Comparison of ENCODE assay signal across 8 cellular contexts in the genomic region with DNA sequence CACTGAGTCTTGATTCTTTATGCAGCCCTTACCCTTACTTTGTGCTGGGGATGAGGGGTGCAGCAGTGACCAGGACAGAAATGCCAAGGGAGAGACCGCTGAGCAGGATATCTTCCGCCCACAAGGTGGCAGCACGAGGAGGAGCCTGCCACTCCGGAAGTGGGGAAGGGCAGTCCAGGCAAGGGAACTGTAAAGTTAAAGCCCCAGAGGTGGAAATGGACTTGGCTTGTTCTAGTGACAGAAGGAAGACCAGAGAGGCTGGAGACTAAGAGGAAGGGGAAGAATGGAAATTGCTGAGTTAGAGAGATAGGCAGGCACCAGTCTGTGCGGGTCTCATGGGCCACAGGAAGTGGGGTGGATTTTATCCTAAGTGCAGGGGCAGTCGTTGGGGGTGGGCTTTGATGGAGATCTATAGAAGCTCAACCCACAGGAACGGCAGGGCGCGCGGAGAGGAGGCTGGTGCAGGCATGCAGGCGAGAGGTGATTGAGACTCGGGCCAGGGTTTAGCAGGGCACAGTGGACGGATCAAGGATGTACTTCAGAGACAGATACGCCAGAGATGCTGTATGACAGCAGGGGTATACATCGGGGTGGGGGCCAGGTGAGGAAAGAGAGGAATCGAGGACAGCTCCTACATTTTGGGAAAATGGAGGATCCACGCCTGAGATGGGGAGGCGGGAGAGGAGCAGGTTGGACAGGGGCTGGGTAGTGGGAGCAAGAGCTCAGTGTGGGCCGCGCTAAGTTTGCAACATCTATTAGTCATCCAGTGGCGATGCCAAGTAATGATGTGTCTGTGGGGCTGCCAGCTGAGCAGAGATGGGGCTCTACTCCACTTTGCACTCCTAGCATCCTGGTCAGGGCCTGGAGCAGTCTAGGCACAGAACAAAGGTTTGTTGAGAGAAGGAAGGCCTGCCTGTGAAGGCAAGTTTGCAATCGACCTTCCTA. TPM values are rescaled to one million over a fixed set of nuclear protein-coding genes. Genes with fewer than 3 reads are reported as not detected.
A peak's percentile ranks its signal among the peaks of the same experiment; 100 is the strongest.
DNase-seq lines count a peak whose midpoint lies in the region; ATAC-seq and TF ChIP-seq lines count a peak whose summit lies in the region.

No MANE protein-coding gene starts in this region.

- H3K9me3 ChIP-seq in DOHH2 (ENCODE audit: control insufficient read depth, insufficient read depth, low read length) (no peaks in the 10 kb centered on the region), esophagus (ENCODE audit: control insufficient read depth in 2 of 2, insufficient read depth in 1 of 2, low read depth in 1 of 2, low read length in 1 of 2) (no peaks in the 10 kb centered on the region), suprapubic skin (no peaks in the 10 kb centered on the region)

- H3K9me3 Mint-ChIP-seq in naive B cell: no peaks in the 10 kb centered on the region

- H3K36me3 ChIP-seq in DOHH2 (ENCODE audit: control insufficient read depth, low read length) (peaks cover 18% of the 10 kb centered on the region), esophagus (ENCODE audit: control insufficient read depth in 2 of 2, insufficient read depth in 2 of 2, low read length in 1 of 2) (peaks cover 0 to 6% of the 10 kb centered on the region in 2 donors), suprapubic skin (no peaks in the 10 kb centered on the region)

- DNase-seq in OCI-M1 (lab: John Stamatoyannopoulos, UW): peak; percentile 94
- DNase-seq in activated T-cell treated with anti-CD3 and anti-CD28 coated beads, Interleukin-2, amount 50 U/mL, for 1 hour: peak; percentile 74
- peak; percentile 71 for DNase-seq in naive B cell
- DNase-seq in suprapubic skin (ENCODE audit: low spot score in 2 of 2): peak in 1 of 2 donors; percentile 89

- peaks cover under 1 to 10% of the 10 kb centered on the region in 2 donors for H3K36me3 Mint-ChIP-seq in naive B cell

- H3K27ac ChIP-seq in DOHH2 (ENCODE audit: low read depth, low read length) (peak overlapping the region; percentile 33), esophagus (ENCODE audit: low read depth in 2 of 2, low read length in 1 of 2) (peak overlapping the region; percentile 86 to 98), suprapubic skin (peak overlapping the region; percentile 80)

- TF ChIP-seq EP300 in Ishikawa (IDR thresholded peaks at IDR 0.05; ENCODE audit: borderline replicate concordance) (no peak), suprapubic skin (IDR thresholded peaks at IDR 0.05) (no peak)

- peak; percentile 97 for TF ChIP-seq CTCF in DOHH2 (IDR thresholded peaks at IDR 0.05; ENCODE audit: low read depth, low read length, poor library complexity, severe bottlenecking)
- TF ChIP-seq CTCF in suprapubic skin (IDR thresholded peaks at IDR 0.05): peak; percentile 61 to 88

- no peaks in the 10 kb centered on the region for H4K20me1 ChIP-seq in DOHH2 (ENCODE audit: control insufficient read depth, insufficient read depth, low read depth, low read length)

- H3K4me3 ChIP-seq in DOHH2 (ENCODE audit: low read length): peak overlapping the region; percentile 53
- no peak overlapping the region for H3K4me3 ChIP-seq in esophagus (ENCODE audit: low read depth in 1 of 2, low read length in 2 of 2)
- no peak overlapping the region for H3K4me3 ChIP-seq in suprapubic skin

- peaks cover 14% of the 10 kb centered on the region for H3F3A ChIP-seq in DOHH2 (ENCODE audit: control insufficient read depth, insufficient read depth)

- peak overlapping the region in 4 of 6 donors; percentile 41 to 88 (median 63) for H3K27ac Mint-ChIP-seq in naive B cell

- peak; percentile 74 for TF ChIP-seq RAD21 in Ishikawa (IDR thresholded peaks at IDR 0.05; ENCODE audit: low read depth)

- ATAC-seq in naive B cell (ENCODE audit: low read depth in 2 of 2): peak; percentile 42 to 48
- no peak for ATAC-seq in GM19035 (IDR thresholded peaks at IDR 0.05; ENCODE audit: unreplicated experiment)

- H3K4me1 Mint-ChIP-seq in naive B cell: peaks cover 38 to 55% (median 44%) of the 10 kb centered on the region in 3 donors

- peaks cover 0 to 7% (median 4%) of the 10 kb centered on the region in 3 donors for H3K27me3 Mint-ChIP-seq in naive B cell

- H3K4me1 ChIP-seq in DOHH2 (ENCODE audit: control insufficient read depth, low read length): peaks cover 44% of the 10 kb centered on the region
- peaks cover 11 to 36% of the 10 kb centered on the region in 2 donors for H3K4me1 ChIP-seq in esophagus (ENCODE audit: control insufficient read depth in 2 of 2, insufficient read depth in 2 of 2, low read length in 1 of 2)
- H3K4me1 ChIP-seq in suprapubic skin: peaks cover 65% of the 10 kb centered on the region

- H3K27me3 ChIP-seq in DOHH2 (ENCODE audit: control insufficient read depth, low read length) (no peaks in the 10 kb centered on the region), esophagus (ENCODE audit: control insufficient read depth in 1 of 2, insufficient read depth in 2 of 2, low read length in 2 of 2) (no peaks in the 10 kb centered on the region), suprapubic skin (no peaks in the 10 kb centered on the region)

- peaks cover 22% of the 10 kb centered on the region for H3K79me2 ChIP-seq in DOHH2 (ENCODE audit: control insufficient read depth, low read length)

- peak overlapping the region; percentile 60 to 92 (median 78) for H3K4me3 Mint-ChIP-seq in naive B cell

- TF ChIP-seq POLR2A in suprapubic skin (IDR thresholded peaks at IDR 0.05): no peak

- 27 to 30% methylated on average over 22 of the region's 22 CpGs for WGBS in esophagus, 2 donors
- 31% methylated on average over 22 of the region's 22 CpGs for WGBS in suprapubic skin

- H3K4me2 ChIP-seq in DOHH2 (ENCODE audit: low read length): peak overlapping the region; percentile 65

- no peaks in the 10 kb centered on the region for H3K9me2 ChIP-seq in DOHH2 (replicated peaks; ENCODE audit: control insufficient read depth, low read length)

TF ChIP-seq in Ishikawa, 13 proteins besides CTCF, POLR2A, EP300 and RAD21:
- TF ChIP-seq NFIC (IDR thresholded peaks at IDR 0.05): no peak
- TF ChIP-seq, protein P1, sequence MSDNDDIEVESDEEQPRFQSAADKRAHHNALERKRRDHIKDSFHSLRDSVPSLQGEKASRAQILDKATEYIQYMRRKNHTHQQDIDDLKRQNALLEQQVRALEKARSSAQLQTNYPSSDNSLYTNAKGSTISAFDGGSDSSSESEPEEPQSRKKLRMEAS (IDR thresholded peaks at IDR 0.05): peak; percentile 46
- peak; percentile 64 for TF ChIP-seq TEAD4 (IDR thresholded peaks at IDR 0.05)
- no peak for TF ChIP-seq YY1 (IDR thresholded peaks at IDR 0.05; ENCODE audit: low read depth)

RNA-seq across cellular contexts. Expression of a gene that starts 3.3 kb away (rescaled TPM):
- polyA plus RNA-seq in esophagus: 10 to 100 TPM; 62.4 to 74.2 TPM
- 10 to 100 TPM; 17.9 to 63.4 (median 31.7) TPM for polyA plus RNA-seq in naive B cell (ENCODE audit: low read depth in 6 of 6)
- total RNA-seq in suprapubic skin: 100 to 1,000 TPM in 2 of 4 donors, 10 to 100 TPM in 2; 84.3 to 157 (median 105) TPM

RNA-seq across cellular contexts. Expression of a gene that starts 26.1 kb away (rescaled TPM):
- 10 to 100 TPM; 36.8 to 87.3 TPM for polyA plus RNA-seq in esophagus
- polyA plus RNA-seq in naive B cell (ENCODE audit: low read depth in 6 of 6): 10 to 100 TPM in 2 of 6 donors, 1 to 10 TPM in 4; 3.5 to 18.4 (median 8.4) TPM
- total RNA-seq in suprapubic skin: 100 to 1,000 TPM in 1 of 4 donors, 10 to 100 TPM in 3; 55.7 to 154 (median 77.2) TPM

RNA-seq across cellular contexts. Expression of a gene that starts 40.3 kb away (rescaled TPM):
- polyA plus RNA-seq in esophagus: 10 to 100 TPM; 38.6 to 55.6 TPM
- under 1 TPM in 1 of 6 donors, not detected in 5; 0.18 TPM for polyA plus RNA-seq in naive B cell (ENCODE audit: low read depth in 6 of 6)
- total RNA-seq in suprapubic skin: 100 to 1,000 TPM in 1 of 4 donors, 10 to 100 TPM in 3; 49.4 to 107 (median 63.9) TPM

Comparison
In these comparisons a context has a peak if more than half of its experiments do, and no peak if none do; other contexts are left out.
1. H3K27ac ChIP-seq: peak in every context shown above with its lines; median percentile 92 in esophagus; 80 in suprapubic skin; 33 in DOHH2.
2. RNA of a gene that starts 40.3 kb away (polyA plus RNA-seq): 38.6 to 55.6 TPM in esophagus; 0.18 TPM in naive B cell; every median in the first group is over 10 times any median in the second.